Comparison of ENCODE assay signal across 21 cellular contexts in the genomic region with DNA sequence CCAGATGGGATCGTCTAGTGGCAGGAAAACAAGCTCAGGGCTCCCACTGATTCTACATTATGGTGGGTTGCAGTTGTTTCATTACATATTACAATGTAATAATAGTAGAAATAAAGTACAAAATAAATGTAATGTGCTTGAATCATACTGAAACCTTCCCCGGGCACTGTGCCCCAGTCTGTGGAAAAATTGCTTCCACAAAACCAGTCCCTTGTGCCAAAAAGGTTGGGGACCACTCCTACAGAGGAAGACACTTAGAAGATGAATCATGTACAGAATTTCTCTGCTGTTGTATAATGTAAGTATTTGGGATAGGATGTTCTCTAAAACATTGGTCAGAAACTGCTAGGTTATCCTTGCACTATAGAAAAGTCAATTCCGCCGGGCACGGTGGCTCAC.
"Had no signal": no experiment of that assay in that cellular context is flagged by ENCODE, and none has a peak within 500 bp of the region (broad histone marks: within the 10 kb centered on the region; RNA-seq: fewer than 3 reads in every experiment).

No MANE protein-coding gene starts in this region.

- H3K4me3 Mint-ChIP-seq: activated CD4-positive, alpha-beta memory T cell treated with anti-CD3 and anti-CD28 coated beads for 36 hours; activated naive CD4-positive, alpha-beta T cell treated with anti-CD3 and anti-CD28 coated beads for 36 hours; activated naive CD8-positive, alpha-beta T cell treated with anti-CD3 and anti-CD28 coated beads, Interleukin-2, amount 10 ng/mL, durations not matched to agents 7 days and 5 days; immature natural killer cell; naive B cell had no signal

- H3K4me2 ChIP-seq: hepatocyte had no signal

- H3K36me3 ChIP-seq: cardiac muscle cell, lower lobe of right lung, thyroid gland, upper lobe of right lung had no signal

- H3K27ac ChIP-seq: cardiac muscle cell, hepatocyte, lower lobe of right lung, thyroid gland, upper lobe of right lung had no signal

- H3K36me3 Mint-ChIP-seq: activated CD4-positive, alpha-beta memory T cell treated with anti-CD3 and anti-CD28 coated beads for 36 hours; activated naive CD8-positive, alpha-beta T cell treated with anti-CD3 and anti-CD28 coated beads, Interleukin-2, amount 10 ng/mL, durations not matched to agents 7 days and 5 days; naive B cell had no signal

- H3K27me3 Mint-ChIP-seq: activated CD4-positive, alpha-beta memory T cell treated with anti-CD3 and anti-CD28 coated beads for 36 hours; activated naive CD8-positive, alpha-beta T cell treated with anti-CD3 and anti-CD28 coated beads, Interleukin-2, amount 10 ng/mL, durations not matched to agents 7 days and 5 days; naive B cell had no signal

- H3K4me1 ChIP-seq: lower lobe of right lung, thyroid gland, upper lobe of right lung had no signal

- H3K4me3 ChIP-seq: cardiac muscle cell, hepatocyte, lower lobe of right lung, thyroid gland, upper lobe of right lung had no signal

- H2AFZ ChIP-seq: hepatocyte had no signal

- H3K27me3 ChIP-seq: cardiac muscle cell, hepatocyte, thyroid gland, upper lobe of right lung had no signal

- H3K9me3 ChIP-seq: lower lobe of right lung, thyroid gland, upper lobe of right lung had no signal

- DNase-seq: activated CD4-positive, alpha-beta memory T cell treated with anti-CD3 and anti-CD28 coated beads for 36 hours; activated CD4-positive, alpha-beta T cell treated with anti-CD3 and anti-CD28 coated beads for 48 hours; activated effector memory CD4-positive, alpha-beta T cell treated with Interleukin-2 at 50 U/mL for 16 hours; activated naive CD4-positive, alpha-beta T cell treated with anti-CD3 and anti-CD28 coated beads for 36 hours; activated naive CD8-positive, alpha-beta T cell treated with anti-CD3 and anti-CD28 coated beads, Interleukin-2, amount 10 ng/mL, durations not matched to agents 7 days and 5 days; activated T-cell treated with anti-CD3 and anti-CD28 coated beads, Interleukin-2, amount 50 U/mL, for 48 hours; amygdala; dermis blood vessel endothelial cell; effector CD8-positive, alpha-beta T cell; erythroblast; immature natural killer cell; lower lobe of right lung; naive B cell; occipital lobe; stimulated activated CD4-positive, alpha-beta T cell treated with anti-CD3 and anti-CD28 coated beads, Interleukin-4, amount 100 ng/mL, for 24 hours; stimulated activated naive CD8-positive, alpha-beta T cell treated with anti-CD3 and anti-CD28 coated beads, Interleukin-15, Interleukin-2, amounts not matched to agents 100 U/mL and 50 U/mL, for 24 hours; substantia nigra; thyroid gland; upper lobe of right lung had no signal

- H3K4me1 Mint-ChIP-seq: activated naive CD8-positive, alpha-beta T cell treated with anti-CD3 and anti-CD28 coated beads, Interleukin-2, amount 10 ng/mL, durations not matched to agents 7 days and 5 days; immature natural killer cell; naive B cell had no signal

- H3K9me3 Mint-ChIP-seq: activated CD4-positive, alpha-beta memory T cell treated with anti-CD3 and anti-CD28 coated beads for 36 hours; activated naive CD4-positive, alpha-beta T cell treated with anti-CD3 and anti-CD28 coated beads for 36 hours; activated naive CD8-positive, alpha-beta T cell treated with anti-CD3 and anti-CD28 coated beads, Interleukin-2, amount 10 ng/mL, durations not matched to agents 7 days and 5 days; immature natural killer cell; naive B cell had no signal

- H3K27ac Mint-ChIP-seq: activated CD4-positive, alpha-beta memory T cell treated with anti-CD3 and anti-CD28 coated beads for 36 hours; activated naive CD4-positive, alpha-beta T cell treated with anti-CD3 and anti-CD28 coated beads for 36 hours; activated naive CD8-positive, alpha-beta T cell treated with anti-CD3 and anti-CD28 coated beads, Interleukin-2, amount 10 ng/mL, durations not matched to agents 7 days and 5 days; immature natural killer cell; naive B cell had no signal
